Comparison of ENCODE assay signal across 26 cellular contexts in genomic region chr4:79585330-79585729, GRCh38.
"Had no signal": no experiment of that assay in that cellular context is flagged by ENCODE, and none has a peak within 500 bp of the region (broad histone marks: within the 10 kb centered on the region; RNA-seq: fewer than 3 reads in every experiment).

No MANE protein-coding gene starts in this region.

- ATAC-seq: activated CD4-positive, alpha-beta T cell treated with anti-CD3 and anti-CD28 coated beads for 36 hours; left lung; mucosa of descending colon; pancreas; stimulated activated memory B cell treated with anti-CD40 and anti-IgM and Interleukin-4, amounts not matched to agents 10 μg/mL and 1 μg/mL and 100 μg/mL, for 72 hours; stimulated activated naive CD8-positive, alpha-beta T cell treated with anti-CD3 and anti-CD28 coated beads, Interleukin-15, amount 100 ng/mL, for 72 hours had no signal

- H3K4me1 Mint-ChIP-seq: activated CD4-positive, alpha-beta T cell treated with anti-CD3 and anti-CD28 coated beads for 36 hours; activated naive CD4-positive, alpha-beta T cell treated with anti-CD3 and anti-CD28 coated beads, Interleukin-2, amount 10 ng/mL, durations not matched to agents 7 days and 5 days; activated naive CD8-positive, alpha-beta T cell treated with anti-CD3 and anti-CD28 coated beads, Interleukin-2, amount 10 ng/mL, durations not matched to agents 7 days and 5 days; central memory CD8-positive, alpha-beta T cell; nephron; stimulated activated memory B cell treated with anti-CD40 and anti-IgM and Interleukin-4, amounts not matched to agents 10 μg/mL and 1 μg/mL and 100 μg/mL, for 72 hours; stimulated activated naive CD8-positive, alpha-beta T cell treated with anti-CD3 and anti-CD28 coated beads, Interleukin-15, amount 100 ng/mL, for 72 hours had no signal

- H3K4me3 Mint-ChIP-seq: activated CD4-positive, alpha-beta T cell treated with anti-CD3 and anti-CD28 coated beads for 36 hours; activated naive CD4-positive, alpha-beta T cell treated with anti-CD3 and anti-CD28 coated beads, Interleukin-2, amount 10 ng/mL, durations not matched to agents 7 days and 5 days; activated naive CD8-positive, alpha-beta T cell treated with anti-CD3 and anti-CD28 coated beads, Interleukin-2, amount 10 ng/mL, durations not matched to agents 7 days and 5 days; activated T-helper 1 cell treated with anti-CD3 and anti-CD28 coated beads, Interleukin-12 subunit alpha, Interleukin-12 subunit beta, Interleukin-2, Interleukin-4 antibody, amounts not matched to agents 30 ng/mL and 10 ng/mL and 1 ng/mL, durations not matched to agents 14 hours and 24 hours and 36 hours; central memory CD8-positive, alpha-beta T cell; nephron; stimulated activated memory B cell treated with anti-CD40 and anti-IgM and Interleukin-4, amounts not matched to agents 10 μg/mL and 1 μg/mL and 100 μg/mL, for 72 hours; stimulated activated naive CD8-positive, alpha-beta T cell treated with anti-CD3 and anti-CD28 coated beads, Interleukin-15, amount 100 ng/mL, for 72 hours; T-helper 2 cell treated with Interferon-gamma antibody and Interleukin-4, amounts not matched to agents 5 μg/mL and 100 μg/mL, for 36 hours had no signal

- H3K27me3 ChIP-seq: left lung, pancreas, tibial nerve had no signal

- H3K36me3 Mint-ChIP-seq: activated naive CD4-positive, alpha-beta T cell treated with anti-CD3 and anti-CD28 coated beads, Interleukin-2, amount 10 ng/mL, durations not matched to agents 7 days and 5 days; activated naive CD8-positive, alpha-beta T cell treated with anti-CD3 and anti-CD28 coated beads, Interleukin-2, amount 10 ng/mL, durations not matched to agents 7 days and 5 days; stimulated activated memory B cell treated with anti-CD40 and anti-IgM and Interleukin-4, amounts not matched to agents 10 μg/mL and 1 μg/mL and 100 μg/mL, for 72 hours had no signal

- H3K4me3 ChIP-seq: left lung, mucosa of descending colon, pancreas, prostate gland, smooth muscle cell, tibial nerve had no signal

- H3K27ac Mint-ChIP-seq: activated CD4-positive, alpha-beta T cell treated with anti-CD3 and anti-CD28 coated beads for 36 hours; activated naive CD4-positive, alpha-beta T cell treated with anti-CD3 and anti-CD28 coated beads, Interleukin-2, amount 10 ng/mL, durations not matched to agents 7 days and 5 days; activated naive CD8-positive, alpha-beta T cell treated with anti-CD3 and anti-CD28 coated beads, Interleukin-2, amount 10 ng/mL, durations not matched to agents 7 days and 5 days; activated T-helper 1 cell treated with anti-CD3 and anti-CD28 coated beads, Interleukin-12 subunit alpha, Interleukin-12 subunit beta, Interleukin-2, Interleukin-4 antibody, amounts not matched to agents 30 ng/mL and 10 ng/mL and 1 ng/mL, durations not matched to agents 14 hours and 24 hours and 36 hours; nephron; stimulated activated memory B cell treated with anti-CD40 and anti-IgM and Interleukin-4, amounts not matched to agents 10 μg/mL and 1 μg/mL and 100 μg/mL, for 72 hours; T-helper 2 cell treated with Interferon-gamma antibody and Interleukin-4, amounts not matched to agents 5 μg/mL and 100 μg/mL, for 36 hours had no signal

- H3K27me3 Mint-ChIP-seq: activated naive CD8-positive, alpha-beta T cell treated with anti-CD3 and anti-CD28 coated beads, Interleukin-2, amount 10 ng/mL, durations not matched to agents 7 days and 5 days; central memory CD8-positive, alpha-beta T cell; stimulated activated memory B cell treated with anti-CD40 and anti-IgM and Interleukin-4, amounts not matched to agents 10 μg/mL and 1 μg/mL and 100 μg/mL, for 72 hours; stimulated activated naive CD8-positive, alpha-beta T cell treated with anti-CD3 and anti-CD28 coated beads, Interleukin-15, amount 100 ng/mL, for 72 hours had no signal

- DNase-seq: activated CD4-positive, alpha-beta T cell treated with anti-CD3 and anti-CD28 coated beads for 36 hours; activated CD4-positive, CD25-positive, alpha-beta regulatory T cell; activated CD8-positive, alpha-beta memory T cell treated with anti-CD3 and anti-CD28 coated beads for 24 hours; activated effector memory CD4-positive, alpha-beta T cell treated with anti-CD3 and anti-CD28 coated beads, Interleukin-2, amount 50 U/mL, for 16 hours; activated naive CD4-positive, alpha-beta T cell treated with anti-CD3 and anti-CD28 coated beads, Interleukin-2, amount 10 ng/mL, durations not matched to agents 7 days and 5 days; activated naive CD8-positive, alpha-beta T cell treated with anti-CD3 and anti-CD28 coated beads, Interleukin-2, amount 10 ng/mL, durations not matched to agents 7 days and 5 days; effector CD8-positive, alpha-beta T cell; head of caudate nucleus; kidney glomerular epithelial cell; left lung; mucosa of descending colon; pancreas; stimulated activated CD4-positive, alpha-beta T cell treated with anti-CD3 and anti-CD28 coated beads, Interleukin-1b, Interleukin-23, amount 100 ng/mL, for 48 hours; stimulated activated CD4-positive, alpha-beta T cell treated with anti-CD3 and anti-CD28 coated beads, Interleukin-4, amount 100 ng/mL, for 4 hours; stimulated activated CD8-positive, alpha-beta memory T cell treated with anti-CD3 and anti-CD28 coated beads, Interleukin-4, amount 100 ng/mL, for 48 hours; stimulated activated naive CD8-positive, alpha-beta T cell treated with anti-CD3 and anti-CD28 coated beads, Interleukin-15, amount 100 ng/mL, for 72 hours; T-helper 1 cell had no signal

- H3K4me1 ChIP-seq: left lung, pancreas, prostate gland, tibial nerve had no signal

- H3K36me3 ChIP-seq: left lung, pancreas, prostate gland, tibial nerve had no signal

- H3K9me3 ChIP-seq: left lung, mucosa of descending colon, pancreas, prostate gland, tibial nerve had no signal

- H3K9me3 Mint-ChIP-seq: activated T-helper 1 cell treated with anti-CD3 and anti-CD28 coated beads, Interleukin-12 subunit alpha, Interleukin-12 subunit beta, Interleukin-2, Interleukin-4 antibody, amounts not matched to agents 30 ng/mL and 10 ng/mL and 1 ng/mL, durations not matched to agents 14 hours and 24 hours and 36 hours; central memory CD8-positive, alpha-beta T cell; nephron; stimulated activated memory B cell treated with anti-CD40 and anti-IgM and Interleukin-4, amounts not matched to agents 10 μg/mL and 1 μg/mL and 100 μg/mL, for 72 hours; stimulated activated naive CD8-positive, alpha-beta T cell treated with anti-CD3 and anti-CD28 coated beads, Interleukin-15, amount 100 ng/mL, for 72 hours; T-helper 2 cell treated with Interferon-gamma antibody and Interleukin-4, amounts not matched to agents 5 μg/mL and 100 μg/mL, for 36 hours had no signal

- H3K27ac ChIP-seq: epithelial cell of prostate, left lung, pancreas, prostate gland, tibial nerve had no signal
